Comparison of ENCODE assay signal across 1 cellular context in the genomic region with DNA sequence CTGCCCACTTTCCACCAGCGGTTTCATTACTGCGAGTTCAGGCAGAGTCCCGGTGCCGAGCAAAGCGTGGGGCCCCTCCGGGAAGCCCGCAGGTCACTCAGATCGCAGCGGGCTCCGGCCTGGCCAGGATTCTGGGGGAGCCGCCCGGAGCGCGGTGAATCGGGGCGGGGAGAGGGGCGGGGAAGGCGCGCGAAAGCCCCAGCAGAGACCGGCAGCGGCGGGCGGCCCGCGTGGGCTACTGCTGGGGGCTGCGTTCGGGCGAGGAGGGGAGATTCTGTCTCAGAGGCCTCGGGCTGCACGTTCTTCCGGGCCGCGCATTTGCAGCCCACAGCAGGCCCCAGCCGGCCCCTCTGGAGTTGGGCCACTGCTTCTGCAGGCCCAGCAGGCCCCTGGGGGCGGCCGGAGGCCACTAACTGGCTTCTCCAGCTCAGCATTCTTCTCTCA.
TF ChIP-seq lines count a peak whose summit lies in the region.

No MANE protein-coding gene starts in this region.

TF ChIP-seq in K562, 482 proteins besides CTCF, POLR2A, EP300 and RAD21 (continued from another document):
- TF ChIP-seq, protein P1, sequence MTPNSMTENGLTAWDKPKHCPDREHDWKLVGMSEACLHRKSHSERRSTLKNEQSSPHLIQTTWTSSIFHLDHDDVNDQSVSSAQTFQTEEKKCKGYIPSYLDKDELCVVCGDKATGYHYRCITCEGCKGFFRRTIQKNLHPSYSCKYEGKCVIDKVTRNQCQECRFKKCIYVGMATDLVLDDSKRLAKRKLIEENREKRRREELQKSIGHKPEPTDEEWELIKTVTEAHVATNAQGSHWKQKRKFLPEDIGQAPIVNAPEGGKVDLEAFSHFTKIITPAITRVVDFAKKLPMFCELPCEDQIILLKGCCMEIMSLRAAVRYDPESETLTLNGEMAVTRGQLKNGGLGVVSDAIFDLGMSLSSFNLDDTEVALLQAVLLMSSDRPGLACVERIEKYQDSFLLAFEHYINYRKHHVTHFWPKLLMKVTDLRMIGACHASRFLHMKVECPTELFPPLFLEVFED (CRISPR knock-in tag; conservative IDR thresholded peaks at IDR 0.05), result no peak
- TF ChIP-seq, protein P2, sequence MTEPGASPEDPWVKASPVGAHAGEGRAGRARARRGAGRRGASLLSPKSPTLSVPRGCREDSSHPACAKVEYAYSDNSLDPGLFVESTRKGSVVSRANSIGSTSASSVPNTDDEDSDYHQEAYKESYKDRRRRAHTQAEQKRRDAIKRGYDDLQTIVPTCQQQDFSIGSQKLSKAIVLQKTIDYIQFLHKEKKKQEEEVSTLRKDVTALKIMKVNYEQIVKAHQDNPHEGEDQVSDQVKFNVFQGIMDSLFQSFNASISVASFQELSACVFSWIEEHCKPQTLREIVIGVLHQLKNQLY (CRISPR knock-in tag; conservative IDR thresholded peaks at IDR 0.05), result no peak
- TF ChIP-seq ZNF408 (CRISPR knock-in tag; IDR thresholded peaks at IDR 0.05; ENCODE audit: low read depth) (no peak), MTA2 (IDR thresholded peaks at IDR 0.05; ENCODE audit: low read depth) (no peak), ZNF511 (CRISPR knock-in tag; IDR thresholded peaks at IDR 0.05) (no peak), NFYB (IDR thresholded peaks at IDR 0.05; ENCODE audit: extremely low read depth, insufficient read length) (no peak), ETS2 (tag; IDR thresholded peaks at IDR 0.05; ENCODE audit: borderline replicate concordance, poor library complexity, severe bottlenecking) (no peak), NEUROD1 (IDR thresholded peaks at IDR 0.05; ENCODE audit: borderline replicate concordance, low read depth, low read length, partially characterized antibody) (no peak), PHF20 (IDR thresholded peaks at IDR 0.05; ENCODE audit: partially characterized antibody) (no peak)
- TF ChIP-seq, protein P3, sequence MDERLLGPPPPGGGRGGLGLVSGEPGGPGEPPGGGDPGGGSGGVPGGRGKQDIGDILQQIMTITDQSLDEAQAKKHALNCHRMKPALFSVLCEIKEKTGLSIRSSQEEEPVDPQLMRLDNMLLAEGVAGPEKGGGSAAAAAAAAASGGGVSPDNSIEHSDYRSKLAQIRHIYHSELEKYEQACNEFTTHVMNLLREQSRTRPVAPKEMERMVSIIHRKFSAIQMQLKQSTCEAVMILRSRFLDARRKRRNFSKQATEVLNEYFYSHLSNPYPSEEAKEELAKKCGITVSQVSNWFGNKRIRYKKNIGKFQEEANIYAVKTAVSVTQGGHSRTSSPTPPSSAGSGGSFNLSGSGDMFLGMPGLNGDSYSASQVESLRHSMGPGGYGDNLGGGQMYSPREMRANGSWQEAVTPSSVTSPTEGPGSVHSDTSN (CRISPR knock-in tag; IDR thresholded peaks at IDR 0.05; ENCODE audit: low read depth), result no peak
- TF ChIP-seq, protein P3 (tag; conservative IDR thresholded peaks at IDR 0.05; ENCODE audit: low read depth), result no peak
- TF ChIP-seq, protein P4, sequence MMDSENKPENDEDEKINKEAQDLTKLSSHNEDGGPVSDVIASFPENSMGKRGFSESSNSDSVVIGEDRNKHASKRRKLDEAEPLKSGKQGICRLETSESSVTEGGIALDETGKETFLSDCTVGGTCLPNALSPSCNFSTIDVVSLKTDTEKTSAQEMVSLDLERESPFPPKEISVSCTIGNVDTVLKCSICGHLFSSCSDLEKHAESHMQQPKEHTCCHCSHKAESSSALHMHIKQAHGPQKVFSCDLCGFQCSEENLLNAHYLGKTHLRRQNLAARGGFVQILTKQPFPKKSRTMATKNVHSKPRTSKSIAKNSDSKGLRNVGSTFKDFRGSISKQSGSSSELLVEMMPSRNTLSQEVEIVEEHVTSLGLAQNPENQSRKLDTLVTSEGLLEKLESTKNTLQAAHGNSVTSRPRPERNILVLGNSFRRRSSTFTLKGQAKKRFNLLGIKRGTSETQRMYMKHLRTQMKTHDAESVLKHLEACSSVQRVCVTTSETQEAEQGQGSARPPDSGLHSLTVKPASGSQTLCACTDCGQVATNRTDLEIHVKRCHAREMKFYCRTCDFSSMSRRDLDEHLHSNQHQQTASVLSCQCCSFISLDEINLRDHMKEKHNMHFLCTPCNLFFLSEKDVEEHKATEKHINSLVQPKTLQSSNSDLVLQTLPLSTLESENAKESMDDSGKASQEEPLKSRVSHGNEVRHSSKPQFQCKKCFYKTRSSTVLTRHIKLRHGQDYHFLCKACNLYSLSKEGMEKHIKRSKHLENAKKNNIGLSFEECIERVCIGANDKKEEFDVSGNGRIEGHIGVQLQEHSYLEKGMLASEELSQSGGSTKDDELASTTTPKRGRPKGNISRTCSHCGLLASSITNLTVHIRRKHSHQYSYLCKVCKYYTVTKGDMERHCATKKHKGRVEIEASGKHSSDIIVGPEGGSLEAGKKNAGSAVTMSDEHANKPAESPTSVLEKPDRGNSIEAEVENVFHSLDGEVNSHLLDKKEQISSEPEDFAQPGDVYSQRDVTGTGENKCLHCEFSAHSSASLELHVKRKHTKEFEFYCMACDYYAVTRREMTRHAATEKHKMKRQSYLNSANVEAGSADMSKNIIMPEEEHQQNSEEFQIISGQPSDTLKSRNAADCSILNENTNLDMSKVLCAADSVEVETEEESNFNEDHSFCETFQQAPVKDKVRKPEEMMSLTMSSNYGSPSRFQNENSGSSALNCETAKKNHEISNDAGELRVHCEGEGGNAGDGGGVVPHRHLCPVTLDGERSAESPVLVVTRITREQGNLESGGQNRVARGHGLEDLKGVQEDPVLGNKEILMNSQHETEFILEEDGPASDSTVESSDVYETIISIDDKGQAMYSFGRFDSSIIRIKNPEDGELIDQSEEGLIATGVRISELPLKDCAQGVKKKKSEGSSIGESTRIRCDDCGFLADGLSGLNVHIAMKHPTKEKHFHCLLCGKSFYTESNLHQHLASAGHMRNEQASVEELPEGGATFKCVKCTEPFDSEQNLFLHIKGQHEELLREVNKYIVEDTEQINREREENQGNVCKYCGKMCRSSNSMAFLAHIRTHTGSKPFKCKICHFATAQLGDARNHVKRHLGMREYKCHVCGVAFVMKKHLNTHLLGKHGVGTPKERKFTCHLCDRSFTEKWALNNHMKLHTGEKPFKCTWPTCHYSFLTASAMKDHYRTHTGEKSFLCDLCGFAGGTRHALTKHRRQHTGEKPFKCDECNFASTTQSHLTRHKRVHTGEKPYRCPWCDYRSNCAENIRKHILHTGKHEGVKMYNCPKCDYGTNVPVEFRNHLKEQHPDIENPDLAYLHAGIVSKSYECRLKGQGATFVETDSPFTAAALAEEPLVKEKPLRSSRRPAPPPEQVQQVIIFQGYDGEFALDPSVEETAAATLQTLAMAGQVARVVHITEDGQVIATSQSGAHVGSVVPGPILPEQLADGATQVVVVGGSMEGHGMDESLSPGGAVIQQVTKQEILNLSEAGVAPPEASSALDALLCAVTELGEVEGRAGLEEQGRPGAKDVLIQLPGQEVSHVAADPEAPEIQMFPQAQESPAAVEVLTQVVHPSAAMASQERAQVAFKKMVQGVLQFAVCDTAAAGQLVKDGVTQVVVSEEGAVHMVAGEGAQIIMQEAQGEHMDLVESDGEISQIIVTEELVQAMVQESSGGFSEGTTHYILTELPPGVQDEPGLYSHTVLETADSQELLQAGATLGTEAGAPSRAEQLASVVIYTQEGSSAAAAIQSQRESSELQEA (IDR thresholded peaks at IDR 0.05; ENCODE audit: low read depth), result no peak
